10 cellular contexts compared by ENCODE assay signal in the genomic region with DNA sequence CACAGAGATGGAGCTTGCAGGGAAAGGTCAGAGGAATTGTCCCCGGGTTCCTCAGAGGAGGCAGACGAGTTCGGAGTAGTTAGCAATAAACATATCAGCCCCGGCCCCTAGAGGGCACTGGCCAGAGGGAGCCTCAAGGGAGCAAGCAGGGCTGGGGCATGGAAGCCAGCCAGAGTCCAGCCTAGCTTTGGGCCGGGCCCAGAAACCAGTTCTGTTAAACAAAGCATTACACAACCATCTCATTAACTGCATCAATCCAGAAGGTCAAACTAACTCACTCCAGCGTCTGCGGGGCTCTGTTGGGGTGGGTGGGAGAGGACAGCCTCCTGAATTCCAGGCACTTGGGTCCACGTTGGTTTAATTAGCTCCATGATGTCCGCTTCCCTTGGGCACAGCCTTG. TPM values are rescaled to one million over a fixed set of nuclear protein-coding genes. Genes with fewer than 3 reads are reported as not detected.
DNase-seq lines count a peak whose midpoint lies in the region; ATAC-seq and TF ChIP-seq lines count a peak whose summit lies in the region.
"Had no signal": no experiment of that assay in that cellular context is flagged by ENCODE, and none has a peak within 500 bp of the region (broad histone marks: within the 10 kb centered on the region; RNA-seq: fewer than 3 reads in every experiment).

No MANE protein-coding gene starts in this region.

- no peak for TF ChIP-seq POLR2A in spleen (IDR thresholded peaks at IDR 0.05)

- H3K4me1 ChIP-seq in BE2C (peaks cover 2% of the 10 kb centered on the region; the same call in 1 of the 2 replicates), Loucy (ENCODE audit: insufficient read depth, low read length, poor library complexity, severe bottlenecking) (no peaks in the 10 kb centered on the region), spleen (peaks cover 0 to 18% (median 7%) of the 10 kb centered on the region in 6 donors)

- no peaks in the 10 kb centered on the region for H3K27me3 ChIP-seq in BE2C
- H3K27me3 ChIP-seq in Loucy (ENCODE audit: insufficient read depth, low read length, poor library complexity, severe bottlenecking): no peaks in the 10 kb centered on the region
- H3K27me3 ChIP-seq in spleen (replicated peaks in 1 of 7): peaks cover 0 to 4% (median 0%) of the 10 kb centered on the region in 7 donors

- no peaks in the 10 kb centered on the region for H3K9me2 ChIP-seq in Loucy (replicated peaks; ENCODE audit: low read depth, low read length)

- H3K4me3 ChIP-seq in BE2C (ENCODE audit: low read depth, low read length): no peak overlapping the region
- H3K4me3 ChIP-seq in Loucy (ENCODE audit: low read length, poor library complexity, severe bottlenecking): no peak overlapping the region
- no peak overlapping the region for H3K4me3 ChIP-seq in epithelial cell of esophagus (ENCODE audit: low read length)
- H3K4me3 ChIP-seq in spleen: no peak overlapping the region

- no peaks in the 10 kb centered on the region for H4K20me1 ChIP-seq in Loucy (ENCODE audit: insufficient read depth, low read length, poor library complexity, severe bottlenecking)

- H3F3A ChIP-seq in Loucy (ENCODE audit: low read depth): no peaks in the 10 kb centered on the region

- H3K9ac ChIP-seq in Loucy (ENCODE audit: low read depth, low read length, poor library complexity, severe bottlenecking): no peak overlapping the region

- H3K4me2 ChIP-seq in Loucy (ENCODE audit: low read depth, low read length, poor library complexity, severe bottlenecking): no peak overlapping the region

- TF ChIP-seq CTCF in BE2C (IDR thresholded peaks at IDR 0.05; ENCODE audit: low read depth, low read length) (peak; percentile 15; the same call in 1 of the 2 replicates), Loucy (conservative IDR thresholded peaks at IDR 0.05; ENCODE audit: low read length) (peak; percentile 42), epithelial cell of esophagus (IDR thresholded peaks at IDR 0.05; ENCODE audit: insufficient read depth, low read depth, low read length, missing control alignments) (peak; percentile 27), spleen (IDR thresholded peaks at IDR 0.05 in 8 of 11, conservative IDR thresholded peaks at IDR 0.05 in 3 of 11) (no peak)

- DNase-seq in BE2C (no peak), epithelial cell of esophagus (ENCODE audit: low read depth) (no peak), mucosa of gallbladder (ENCODE audit: low spot score) (peak; percentile 77), GOT3 (lab: John Stamatoyannopoulos, UW) (no peak), spleen (no peak)
- DNase-seq in activated naive CD4-positive, alpha-beta T cell treated with Interleukin-2 at 50 U/mL for 16 hours: no peak
- DNase-seq: NCI-H187; stimulated activated naive CD4-positive, alpha-beta T cell had no signal

- no peaks in the 10 kb centered on the region for H3K79me2 ChIP-seq in Loucy (ENCODE audit: insufficient read depth, low read length)

- intact Hi-C loops in spleen (cut with DNase I; ENCODE audit: low total_unique reads): no loop called here

- H3K9me3 ChIP-seq in BE2C: no peaks in the 10 kb centered on the region
- H3K9me3 ChIP-seq in Loucy (ENCODE audit: insufficient read depth, low read depth, low read length): no peaks in the 10 kb centered on the region
- H3K9me3 ChIP-seq in spleen: no peaks in the 10 kb centered on the region

- no peak for ATAC-seq in GM21390 (IDR thresholded peaks at IDR 0.05; ENCODE audit: unreplicated experiment)

- H3K27ac ChIP-seq in spleen: no peak overlapping the region

- no peak overlapping the region for H2AFZ ChIP-seq in Loucy (ENCODE audit: low read length)

- 69 to 76% (median 73%) methylated on average over 7 to 9 of the region's 9 CpGs for WGBS in spleen, 5 donors

- H3K36me3 ChIP-seq in BE2C (no peaks in the 10 kb centered on the region), Loucy (ENCODE audit: insufficient read depth, low read length) (no peaks in the 10 kb centered on the region), spleen (no peaks in the 10 kb centered on the region)

RNA-seq across cellular contexts. Expression of a gene that starts 41.0 kb away (rescaled TPM):
- polyA plus RNA-seq in BE2C (2012; ENCODE audit: insufficient read depth, insufficient read length, low read depth): 26.8 TPM
- total RNA-seq in mucosa of gallbladder: 45.5 TPM
- 10 to 100 TPM; 49.9 to 92.6 (median 71.9) TPM for total RNA-seq in spleen
- 10 to 100 TPM in 1 of 3 donors, 1 to 10 TPM in 2; 8.6 to 15.0 (median 9.6) TPM for polyA plus RNA-seq in spleen

RNA-seq across cellular contexts. Expression of a gene that starts 56.8 kb away (rescaled TPM):
- 28.6 TPM for polyA plus RNA-seq in BE2C (2012; ENCODE audit: insufficient read depth, insufficient read length, low read depth)
- total RNA-seq in mucosa of gallbladder (1.4 TPM), spleen (100 to 1,000 TPM in 1 of 7 donors, 10 to 100 TPM in 6; 18.7 to 159 (median 30.8) TPM)
- polyA plus RNA-seq in spleen: 10 to 100 TPM in 1 of 3 donors, 1 to 10 TPM in 2; 3.5 to 29.1 (median 6.3) TPM

Comparison
In these comparisons a context has a peak if more than half of its experiments do, and no peak if none do; other contexts are left out.
1. CTCF ChIP-seq: peak in BE2C (single experiment), Loucy (single experiment) and epithelial cell of esophagus (single experiment); none in spleen (0 of 11).